Comparison of ENCODE assay signal across 11 cellular contexts in genomic region chr14:75968461-75968860, GRCh38. TPM values are rescaled to one million over a fixed set of nuclear protein-coding genes. Genes with fewer than 3 reads are reported as not detected.
DNase-seq lines count a peak whose midpoint lies in the region; ATAC-seq and TF ChIP-seq lines count a peak whose summit lies in the region.
"Had no signal": no experiment of that assay in that cellular context is flagged by ENCODE, and none has a peak within 500 bp of the region (broad histone marks: within the 10 kb centered on the region; RNA-seq: fewer than 3 reads in every experiment).

No MANE protein-coding gene starts in this region.

- no peak overlapping the region for H3K9ac ChIP-seq in subcutaneous abdominal adipose tissue (ENCODE audit: low read length in 5 of 5)
- H3K9ac ChIP-seq: BLaER1 had no signal

- DNase-seq in LHCN-M2 (ENCODE audit: low read depth) (peak; percentile 60), brain microvascular endothelial cell (peak; percentile 36), left ventricle myocardium inferior (no peak), GM13977 (ENCODE audit: low spot score) (no peak)
- DNase-seq in activated CD4-positive, alpha-beta T cell treated with anti-CD3 and anti-CD28 coated beads for 4 hours = no peak
- DNase-seq: NCI-H2029 had no signal

- no peaks in the 10 kb centered on the region for H3K27me3 ChIP-seq in brain microvascular endothelial cell (replicated peaks)
- no peaks in the 10 kb centered on the region for H3K27me3 ChIP-seq in left ventricle myocardium inferior (ENCODE audit: low read depth)
- H3K27me3 ChIP-seq in subcutaneous abdominal adipose tissue (ENCODE audit: control insufficient read depth in 5 of 5, insufficient read depth in 4 of 5, low read length in 5 of 5) = no peaks in the 10 kb centered on the region
- H3K27me3 ChIP-seq: BLaER1 had no signal

- no peak for TF ChIP-seq CTCF in brain microvascular endothelial cell (IDR thresholded peaks at IDR 0.05; ENCODE audit: low read depth, low read length, missing control alignments)
- no peak for TF ChIP-seq CTCF in left ventricle myocardium inferior (IDR thresholded peaks at IDR 0.05; ENCODE audit: borderline replicate concordance)
- no peak for TF ChIP-seq CTCF in GM13977 (IDR thresholded peaks at IDR 0.05; ENCODE audit: extremely low read depth, insufficient read depth, missing control alignments)

- intact Hi-C loops in left ventricle myocardium inferior (cut with micrococcal nuclease) = no loop called here

- H3K9me3 ChIP-seq in left ventricle myocardium inferior (replicated peaks) = no peaks in the 10 kb centered on the region
- H3K9me3 ChIP-seq in subcutaneous abdominal adipose tissue (ENCODE audit: control insufficient read depth in 5 of 5, low read length in 5 of 5) = no peaks in the 10 kb centered on the region
- H3K9me3 ChIP-seq: BLaER1 had no signal

- H3K36me3 ChIP-seq in brain microvascular endothelial cell (replicated peaks) = no peaks in the 10 kb centered on the region
- H3K36me3 ChIP-seq in left ventricle myocardium inferior = peaks cover 29% of the 10 kb centered on the region
- H3K36me3 ChIP-seq in subcutaneous abdominal adipose tissue (ENCODE audit: control insufficient read depth in 5 of 5, insufficient read depth in 5 of 5, low read length in 5 of 5) = peaks cover 3 to 32% (median 26%) of the 10 kb centered on the region in 5 donors

- H3K4me1 ChIP-seq in left ventricle myocardium inferior = peaks cover 24% of the 10 kb centered on the region
- peaks cover 3 to 41% (median 18%) of the 10 kb centered on the region in 5 donors for H3K4me1 ChIP-seq in subcutaneous abdominal adipose tissue (ENCODE audit: control insufficient read depth in 5 of 5, insufficient read depth in 5 of 5, low read length in 5 of 5)

- in situ Hi-C loops in brain microvascular endothelial cell (cut with HindIII; ENCODE audit: low pct_ligation_motif_present, low sequenced_read_pairs) (loop anchor here (25.0 kb wide), 1 partner anchor 256 kb away; no protein-coding TSS in a partner anchor), GM13977 (cut with MboI; ENCODE audit: low pct_unique_long_range_greater_than_20kb, low sequenced_read_pairs, unreplicated experiment) (no loop called here)

- ATAC-seq in HG03159 (IDR thresholded peaks at IDR 0.05; ENCODE audit: unreplicated experiment) (no peak), HG02981 (IDR thresholded peaks at IDR 0.05; ENCODE audit: unreplicated experiment) (no peak)
- ATAC-seq: GM23338 had no signal

- no peak overlapping the region for H3K4me3 ChIP-seq in brain microvascular endothelial cell (ENCODE audit: low read depth, low read length)
- no peak overlapping the region for H3K4me3 ChIP-seq in left ventricle myocardium inferior
- peak overlapping the region in 1 of 5 donors; percentile 51 for H3K4me3 ChIP-seq in subcutaneous abdominal adipose tissue (ENCODE audit: low read depth in 1 of 5, low read length in 5 of 5)
- H3K4me3 ChIP-seq: BLaER1, GM23338 had no signal

- H3K27ac ChIP-seq in brain microvascular endothelial cell = no peak overlapping the region
- H3K27ac ChIP-seq in left ventricle myocardium inferior (replicated peaks) = peak overlapping the region; percentile 4
- H3K27ac ChIP-seq in subcutaneous abdominal adipose tissue (ENCODE audit: low read depth, low read length) = peak overlapping the region; percentile 21

RNA-seq across cellular contexts. Expression of gene TGFB3, which starts 13.3 kb away (rescaled TPM):
- 2.4 and 3.2 TPM in 2 replicates for total RNA-seq in LHCN-M2 (2014; rRNA removed)
- 1.9 TPM for polyA plus RNA-seq in LHCN-M2 (2012)
- total RNA-seq in left ventricle myocardium inferior = 27.2 TPM

RNA-seq across cellular contexts. Expression of gene IFT43, which starts 17.1 kb away (rescaled TPM):
- total RNA-seq in LHCN-M2 (2014; rRNA removed) (24.7 and 35.0 TPM in 2 replicates), left ventricle myocardium inferior (29.8 TPM)
- 47.6 TPM for polyA plus RNA-seq in LHCN-M2 (2012)

Comparison
In these comparisons a context has a peak if more than half of its experiments do, and no peak if none do; other contexts are left out.
1. DNase-seq: peak in LHCN-M2 (single experiment) and brain microvascular endothelial cell (single experiment); none in left ventricle myocardium inferior (single experiment), activated CD4-positive, alpha-beta T cell treated with anti-CD3 and anti-CD28 coated beads for 4 hours (0 of 2) and GM13977 (single experiment).